Comparison of ENCODE assay signal across 9 cellular contexts in genomic region chr5:95631265-95631957, GRCh38. TPM values are rescaled to one million over a fixed set of nuclear protein-coding genes. Genes with fewer than 3 reads are reported as not detected.
DNase-seq lines count a peak whose midpoint lies in the region; ATAC-seq and TF ChIP-seq lines count a peak whose summit lies in the region.
"Had no signal": no experiment of that assay in that cellular context is flagged by ENCODE, and none has a peak within 500 bp of the region (broad histone marks: within the 10 kb centered on the region; RNA-seq: fewer than 3 reads in every experiment).

No MANE protein-coding gene starts in this region.

- peaks cover 13% of the 10 kb centered on the region for H3K4me1 ChIP-seq in left ventricle myocardium inferior

- DNase-seq in left cardiac atrium, result no peak
- no peak for DNase-seq in left ventricle myocardium inferior
- peak; percentile 26 for DNase-seq in LoVo (ENCODE audit: low spot score)
- DNase-seq in cardiac fibroblast (ENCODE audit: low read depth in 2 of 2), result peak; percentile 88 to 89
- DNase-seq in amygdala (lab: John Stamatoyannopoulos, UW), result no peak
- no peak for DNase-seq in NOMO-1 treated with DMSO at 0.1 percent for 48 hours (lab: John Stamatoyannopoulos, UW; ENCODE audit: unreplicated experiment)
- DNase-seq in iPS-NIHi11 (ENCODE audit: low spot score), result no peak
- DNase-seq in GDM1 (lab: John Stamatoyannopoulos, UW), result no peak

- no peak overlapping the region for H3K27ac ChIP-seq in left ventricle myocardium inferior (replicated peaks)
- H3K27ac ChIP-seq: gastroesophageal sphincter had no signal

- H3K4me3 ChIP-seq in left ventricle myocardium inferior, result no peak overlapping the region
- H3K4me3 ChIP-seq in cardiac fibroblast (replicated peaks in 1 of 2; ENCODE audit: low read depth in 2 of 2, low read length in 2 of 2), result no peak overlapping the region
- H3K4me3 ChIP-seq: gastroesophageal sphincter had no signal

- H3K36me3 ChIP-seq in left ventricle myocardium inferior, result no peaks in the 10 kb centered on the region
- H3K36me3 ChIP-seq: gastroesophageal sphincter had no signal

- peak; percentile 52 to 53 for ATAC-seq in left cardiac atrium

- no peak for TF ChIP-seq CTCF in left ventricle myocardium inferior (IDR thresholded peaks at IDR 0.05; ENCODE audit: borderline replicate concordance)
- no peak for TF ChIP-seq CTCF in cardiac fibroblast (IDR thresholded peaks at IDR 0.05; ENCODE audit: low read depth, low read length)

- no peaks in the 10 kb centered on the region for H3K27me3 ChIP-seq in left ventricle myocardium inferior (ENCODE audit: low read depth)
- H3K27me3 ChIP-seq: gastroesophageal sphincter had no signal

- H3K9me3 ChIP-seq in left ventricle myocardium inferior (replicated peaks), result no peaks in the 10 kb centered on the region
- H3K9me3 ChIP-seq: gastroesophageal sphincter had no signal

- intact Hi-C loops in left cardiac atrium (cut with DNase I), result no loop called here
- intact Hi-C loops in left ventricle myocardium inferior (cut with micrococcal nuclease), result no loop called here

RNA-seq across cellular contexts. Expression of gene GPR150, which starts 11.5 kb away (rescaled TPM):
- total RNA-seq in left cardiac atrium, result under 1 TPM in 1 of 2 donors, not detected in 1; 0.10 TPM
- total RNA-seq in left ventricle myocardium inferior, result 0.14 TPM

RNA-seq across cellular contexts. Expression of gene RFESD, which starts 15.2 kb away (rescaled TPM):
- 1 to 10 TPM; 2.5 to 4.3 TPM for total RNA-seq in left cardiac atrium
- 2.8 TPM for total RNA-seq in left ventricle myocardium inferior

RNA-seq across cellular contexts. Expression of gene SPATA9, which starts 51.4 kb away (rescaled TPM):
- total RNA-seq in left cardiac atrium (under 1 TPM; 0.21 to 0.47 TPM), left ventricle myocardium inferior (not detected)

Comparison
In these comparisons a context has a peak if more than half of its experiments do, and no peak if none do; other contexts are left out.
1. DNase-seq: peak in LoVo (single experiment) and cardiac fibroblast (2 of 2); none in left cardiac atrium (single experiment), left ventricle myocardium inferior (single experiment), amygdala (0 of 56), NOMO-1 treated with DMSO at 0.1 percent for 48 hours (single experiment), iPS-NIHi11 (single experiment) and GDM1 (single experiment).